Comparison of ENCODE assay signal across 16 cellular contexts in the genomic region with DNA sequence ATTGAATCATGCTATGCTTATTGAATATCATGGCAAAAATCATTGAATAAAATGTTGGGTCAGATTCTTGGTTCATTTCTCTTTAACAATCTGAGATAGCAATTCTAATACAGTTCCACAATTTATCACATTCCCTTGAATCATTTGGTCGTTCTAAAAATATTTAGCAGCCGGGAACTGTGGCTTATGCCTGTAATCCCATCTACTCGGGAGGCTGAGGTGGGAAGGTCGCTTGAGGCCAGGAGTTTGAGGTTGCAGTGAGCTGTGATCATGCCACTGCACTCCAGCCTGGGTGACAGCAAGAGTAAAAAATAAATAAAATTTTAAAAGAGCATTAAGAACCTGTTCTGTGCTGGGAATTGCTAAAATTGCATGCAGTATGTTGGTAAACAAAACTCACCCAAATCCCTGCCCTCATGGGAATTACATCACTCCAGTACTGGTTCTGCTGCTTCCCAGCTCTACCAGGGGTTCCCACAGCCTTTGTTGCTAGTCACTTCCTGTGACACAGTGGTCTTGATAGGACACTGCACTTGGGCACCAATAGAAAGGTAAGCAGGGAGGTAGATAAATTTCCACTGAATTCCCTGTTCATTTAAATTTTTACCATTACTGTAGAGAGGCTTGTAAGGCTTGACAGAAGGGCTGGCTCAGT.
DNase-seq lines count a peak whose midpoint lies in the region; ATAC-seq and TF ChIP-seq lines count a peak whose summit lies in the region.
"Had no signal": no experiment of that assay in that cellular context is flagged by ENCODE, and none has a peak within 500 bp of the region (broad histone marks: within the 10 kb centered on the region; RNA-seq: fewer than 3 reads in every experiment).

No MANE protein-coding gene starts in this region.

- H3K4me3 Mint-ChIP-seq in Calu3 (ENCODE audit: low read depth, unreplicated experiment), result no peak overlapping the region
- H3K4me3 Mint-ChIP-seq: B cell; CD4-positive, alpha-beta T cell had no signal

- no peak overlapping the region for H4K5ac ChIP-seq in mesendoderm (ENCODE audit: low read length)

- H3K36me3 ChIP-seq in mesendoderm (ENCODE audit: control insufficient read depth, insufficient read depth, low read length), result no peaks in the 10 kb centered on the region

- H3K27ac Mint-ChIP-seq in Calu3 (ENCODE audit: unreplicated experiment), result no peak overlapping the region
- H3K27ac Mint-ChIP-seq: B cell; CD4-positive, alpha-beta T cell had no signal

- no peak overlapping the region for H3K23ac ChIP-seq in mesendoderm (ENCODE audit: low read length)

- no peak overlapping the region for H4K8ac ChIP-seq in mesendoderm (ENCODE audit: low read depth, low read length)

- H3K4me1 Mint-ChIP-seq in Calu3 (ENCODE audit: low read depth, unreplicated experiment), result no peaks in the 10 kb centered on the region
- H3K4me1 Mint-ChIP-seq: B cell had no signal

- no peak overlapping the region for H2BK120ac ChIP-seq in mesendoderm (ENCODE audit: low read depth, low read length)

- peaks cover 3% of the 10 kb centered on the region for H3K9me3 Mint-ChIP-seq in Calu3 (ENCODE audit: low read depth, unreplicated experiment)

- no peaks in the 10 kb centered on the region for H3K4me1 ChIP-seq in mesendoderm (ENCODE audit: control insufficient read depth, low read depth, low read length)

- BruUV-seq in Calu3 (replicated peaks; lab: Mats Ljungman, UMichigan), result no TSS peak

- no peak overlapping the region for H2AK5ac ChIP-seq in mesendoderm (ENCODE audit: low read length)

- no peak overlapping the region for H3K56ac ChIP-seq in mesendoderm (ENCODE audit: low read length)

- H3K79me1 ChIP-seq in mesendoderm (ENCODE audit: low read length), result no peaks in the 10 kb centered on the region

- H3K9ac ChIP-seq in mesendoderm (ENCODE audit: low read length), result no peak overlapping the region

- CTCF ChIA-PET in Calu3 (lab: Charles Lee), result no interaction called here

- no peaks in the 10 kb centered on the region for H3K27me3 ChIP-seq in mesendoderm (ENCODE audit: insufficient read depth, low read length, poor library complexity)

- no peaks in the 10 kb centered on the region for H3K79me2 ChIP-seq in mesendoderm (ENCODE audit: control insufficient read depth, insufficient read depth, low read length)

- in situ Hi-C loops in astrocyte of the spinal cord (cut with HindIII; ENCODE audit: low sequenced_read_pairs), result no loop called here

- no peak overlapping the region for H3K18ac ChIP-seq in mesendoderm (ENCODE audit: low read length)

- no CpG with 5 or more reads among the region's 4 CpGs for WGBS in mesendoderm (ENCODE audit: extremely low coverage, insufficient coverage, low lambda C conversion rate)

- H3K4me2 ChIP-seq in mesendoderm (ENCODE audit: low read length), result no peak overlapping the region

- no peaks in the 10 kb centered on the region for H3K27me3 Mint-ChIP-seq in Calu3 (ENCODE audit: unreplicated experiment)
- H3K27me3 Mint-ChIP-seq: B cell; CD4-positive, alpha-beta T cell had no signal

- intact Hi-C loops in Calu3 (cut with micrococcal nuclease; ENCODE audit: unreplicated experiment), result no loop called here

- no peak overlapping the region for H3K4ac ChIP-seq in mesendoderm (ENCODE audit: low read depth, low read length)

- H2BK15ac ChIP-seq in mesendoderm (replicated peaks; ENCODE audit: low read depth), result no peak overlapping the region

- TF ChIP-seq CTCF in astrocyte of the spinal cord (IDR thresholded peaks at IDR 0.05; ENCODE audit: low read depth, low read length) (no peak), Calu3 (IDR thresholded peaks at IDR 0.05; ENCODE audit: unreplicated experiment) (no peak)

- no peak overlapping the region for H3K27ac ChIP-seq in mesendoderm (ENCODE audit: low read depth, low read length)

- H3K36me3 Mint-ChIP-seq in Calu3 (ENCODE audit: insufficient read depth, unreplicated experiment), result no peaks in the 10 kb centered on the region

- H2BK5ac ChIP-seq in mesendoderm (ENCODE audit: low read length), result no peak overlapping the region

- DNase-seq in EL (peak; percentile 23), LHCN-M2 (ENCODE audit: low read depth) (peak; percentile 41), astrocyte of the spinal cord (ENCODE audit: low read depth, low spot score) (peak; percentile 7), mesendoderm (peak; percentile 62), Calu3 (no peak)
- DNase-seq: ACHN; CD4-positive, alpha-beta T cell; DND-41; NCI-H2029; NCI-H510A treated with DMSO at 0.1 percent for 48 hours; NK-92 treated with Interleukin-12 subunit alpha and Interleukin-12 subunit beta, amount 100 ng/mL, for 24 hours had no signal

- no peak for ATAC-seq in GM19035 (IDR thresholded peaks at IDR 0.05; ENCODE audit: unreplicated experiment)
- ATAC-seq in GM18519 (IDR thresholded peaks at IDR 0.05; ENCODE audit: low FRiP score, unreplicated experiment), result no peak
- ATAC-seq in HG03342 (IDR thresholded peaks at IDR 0.05; ENCODE audit: unreplicated experiment), result no peak
- ATAC-seq: HCT116 had no signal

- no peak overlapping the region for H3K4me3 ChIP-seq in astrocyte of the spinal cord (ENCODE audit: low read depth, low read length)
- H3K4me3 ChIP-seq in mesendoderm (ENCODE audit: low read length), result no peak overlapping the region
